13 cellular contexts compared by ENCODE assay signal in genomic region chr12:124165695-124166094, GRCh38.
DNase-seq lines count a peak whose midpoint lies in the region; TF ChIP-seq lines count a peak whose summit lies in the region.
"Had no signal": no experiment of that assay in that cellular context is flagged by ENCODE, and none has a peak within 500 bp of the region (broad histone marks: within the 10 kb centered on the region; RNA-seq: fewer than 3 reads in every experiment).

No MANE protein-coding gene starts in this region.

- DNase-seq in KG1 (lab: John Stamatoyannopoulos, UW) (peak; percentile 7), MV-4-11 (lab: John Stamatoyannopoulos, UW) (peak; percentile 54), epithelial cell of esophagus (ENCODE audit: low read depth) (peak; percentile 10), posterior vena cava (ENCODE audit: low spot score) (peak; percentile 3), NCI-H2196 treated with DMSO at 0.1 percent for 48 hours (lab: John Stamatoyannopoulos, UW; ENCODE audit: unreplicated experiment) (no peak), midbrain (lab: John Stamatoyannopoulos, UW) (no peak)
- DNase-seq in activated CD8-positive, alpha-beta memory T cell treated with anti-CD3 and anti-CD28 coated beads, Interleukin-2, amount 50 U/mL, for 48 hours: no peak
- DNase-seq: ACHN; CD4-positive, CD25-positive, alpha-beta regulatory T cell; DMS53; GF-D8 had no signal

- no peak overlapping the region for H3K4me3 ChIP-seq in epithelial cell of esophagus (ENCODE audit: low read length)
- H3K4me3 ChIP-seq: BLaER1 treated with 17β-estradiol and CSF1 and Interleukin-3, amounts not matched to agents 10 nM and 100 nM; HAP-1 had no signal

- intact Hi-C loops in posterior vena cava (cut with DNase I): no loop called here

- TF ChIP-seq CTCF in epithelial cell of esophagus (IDR thresholded peaks at IDR 0.05; ENCODE audit: insufficient read depth, low read depth, low read length, missing control alignments): no peak

Comparison
In these comparisons a context has a peak if more than half of its experiments do, and no peak if none do; other contexts are left out.
1. DNase-seq: peak in KG1 (single experiment), MV-4-11 (single experiment), epithelial cell of esophagus (single experiment) and posterior vena cava (single experiment); none in NCI-H2196 treated with DMSO at 0.1 percent for 48 hours (single experiment), midbrain (single experiment) and activated CD8-positive, alpha-beta memory T cell treated with anti-CD3 and anti-CD28 coated beads, Interleukin-2, amount 50 U/mL, for 48 hours (single experiment).